ENCODE assay signal across 13 cellular contexts in genomic region chr10:47164800-47165128, GRCh38.
DNase-seq lines count a peak whose midpoint lies in the region; ATAC-seq and TF ChIP-seq lines count a peak whose summit lies in the region.
"Had no signal": no experiment of that assay in that cellular context is flagged by ENCODE, and none has a peak within 500 bp of the region (broad histone marks: within the 10 kb centered on the region; RNA-seq: fewer than 3 reads in every experiment).

No MANE protein-coding gene starts in this region.

- CTCF ChIA-PET in activated CD4-positive, alpha-beta T cell treated with anti-CD3 and anti-CD28 coated beads for 36 hours (lab: Charles Lee), result interaction anchor here (1.4 kb wide), 1 partner anchor 147 kb away, joined by 4 read pairs; no protein-coding TSS in a partner anchor
- CTCF ChIA-PET in activated CD8-positive, alpha-beta T cell treated with anti-CD3 and anti-CD28 coated beads for 36 hours (lab: Charles Lee), result interaction anchor here (1.0 to 3.0 kb wide), 2 partner anchors 12 to 147 kb away, joined by 3 to 10 read pairs; no protein-coding TSS in a partner anchor

- H3K27me3 Mint-ChIP-seq in activated CD4-positive, alpha-beta T cell treated with anti-CD3 and anti-CD28 coated beads for 36 hours, result peaks cover 2% of the 10 kb centered on the region
- H3K27me3 Mint-ChIP-seq in activated CD8-positive, alpha-beta T cell treated with anti-CD3 and anti-CD28 coated beads for 36 hours, result no peaks in the 10 kb centered on the region
- H3K27me3 Mint-ChIP-seq in naive B cell, result peaks cover 16 to 18% (median 17%) of the 10 kb centered on the region in 3 donors

- no peak overlapping the region for H3K4me3 Mint-ChIP-seq in activated CD4-positive, alpha-beta T cell treated with anti-CD3 and anti-CD28 coated beads for 36 hours
- H3K4me3 Mint-ChIP-seq in activated CD8-positive, alpha-beta T cell treated with anti-CD3 and anti-CD28 coated beads for 36 hours, result peak overlapping the region; percentile 69
- H3K4me3 Mint-ChIP-seq in naive B cell, result peak overlapping the region in 7 of 8 donors; percentile 82 to 94 (median 86)

- POLR2A ChIA-PET in activated CD4-positive, alpha-beta T cell treated with anti-CD3 and anti-CD28 coated beads for 36 hours (lab: Charles Lee), result no interaction called here
- POLR2A ChIA-PET in activated CD8-positive, alpha-beta T cell treated with anti-CD3 and anti-CD28 coated beads for 36 hours (lab: Charles Lee), result no interaction called here

- intact Hi-C loops in activated CD4-positive, alpha-beta T cell treated with anti-CD3 and anti-CD28 coated beads for 36 hours (cut with DNase I, micrococcal nuclease), result loop anchor here (5.0 kb wide), 3 partner anchors 93 to 117 kb away; no protein-coding TSS in a partner anchor
- intact Hi-C loops in activated CD8-positive, alpha-beta T cell treated with anti-CD3 and anti-CD28 coated beads for 36 hours (cut with micrococcal nuclease), result no loop called here

- peak overlapping the region; percentile 87 for H3K27ac Mint-ChIP-seq in activated CD4-positive, alpha-beta T cell treated with anti-CD3 and anti-CD28 coated beads for 36 hours
- peak overlapping the region; percentile 89 for H3K27ac Mint-ChIP-seq in activated CD8-positive, alpha-beta T cell treated with anti-CD3 and anti-CD28 coated beads for 36 hours
- H3K27ac Mint-ChIP-seq in naive B cell, result peak overlapping the region in 1 of 6 donors; percentile 47

- no peak for TF ChIP-seq CTCF in activated CD8-positive, alpha-beta T cell treated with anti-CD3 and anti-CD28 coated beads for 36 hours (IDR thresholded peaks at IDR 0.05)
- TF ChIP-seq CTCF in GM10266 (IDR thresholded peaks at IDR 0.05; ENCODE audit: control insufficient read depth, insufficient read depth, low read depth, missing control alignments), result no peak

- H3K36me3 Mint-ChIP-seq in activated CD4-positive, alpha-beta T cell treated with anti-CD3 and anti-CD28 coated beads for 36 hours (ENCODE audit: low read depth), result peaks cover 3% of the 10 kb centered on the region
- peaks cover 8% of the 10 kb centered on the region for H3K36me3 Mint-ChIP-seq in activated CD8-positive, alpha-beta T cell treated with anti-CD3 and anti-CD28 coated beads for 36 hours (ENCODE audit: low read depth)
- H3K36me3 Mint-ChIP-seq in naive B cell, result peaks cover 0 to 4% of the 10 kb centered on the region in 2 donors

- peak; percentile 25 for DNase-seq in activated CD4-positive, alpha-beta T cell treated with anti-CD3 and anti-CD28 coated beads for 36 hours
- DNase-seq in activated CD4-positive, alpha-beta T cell treated with anti-CD3 and anti-CD28 coated beads for 1 hour, result no peak
- DNase-seq in EH (ENCODE audit: low read depth) (peak; percentile 45), naive B cell (no peak), GM10266 (ENCODE audit: extremely low spot score) (no peak), NCI-H146 treated with DMSO at 0.1 percent for 48 hours (lab: John Stamatoyannopoulos, UW; ENCODE audit: unreplicated experiment) (no peak), NCI-H187 (lab: John Stamatoyannopoulos, UW) (no peak)
- no peak for DNase-seq in activated CD8-positive, alpha-beta T cell treated with anti-CD3 and anti-CD28 coated beads for 36 hours
- DNase-seq: heart left ventricle, NCI-H1436 treated with DMSO at 0.1 percent for 48 hours, NCI-H2227 treated with DMSO at 0.1 percent for 48 hours, RPMI8226, transverse colon had no signal

- peaks cover 35% of the 10 kb centered on the region for H3K4me1 Mint-ChIP-seq in activated CD4-positive, alpha-beta T cell treated with anti-CD3 and anti-CD28 coated beads for 36 hours
- peaks cover 34% of the 10 kb centered on the region for H3K4me1 Mint-ChIP-seq in activated CD8-positive, alpha-beta T cell treated with anti-CD3 and anti-CD28 coated beads for 36 hours (ENCODE audit: low read depth)
- H3K4me1 Mint-ChIP-seq in naive B cell, result peaks cover 16 to 23% (median 16%) of the 10 kb centered on the region in 3 donors

- no peaks in the 10 kb centered on the region for H3K9me3 Mint-ChIP-seq in activated CD4-positive, alpha-beta T cell treated with anti-CD3 and anti-CD28 coated beads for 36 hours (ENCODE audit: low read depth)
- H3K9me3 Mint-ChIP-seq in activated CD8-positive, alpha-beta T cell treated with anti-CD3 and anti-CD28 coated beads for 36 hours, result peaks cover 6% of the 10 kb centered on the region
- peaks cover 0 to 13% (median 6%) of the 10 kb centered on the region in 7 donors for H3K9me3 Mint-ChIP-seq in naive B cell

- no peak for ATAC-seq in activated CD4-positive, alpha-beta T cell treated with anti-CD3 and anti-CD28 coated beads for 36 hours
- no peak for ATAC-seq in activated CD8-positive, alpha-beta T cell treated with anti-CD3 and anti-CD28 coated beads for 36 hours
- no peak for ATAC-seq in naive B cell (ENCODE audit: low read depth in 2 of 2)

Comparison
In these comparisons a context has a peak if more than half of its experiments do, and no peak if none do; other contexts are left out.
1. DNase-seq: peak in activated CD4-positive, alpha-beta T cell treated with anti-CD3 and anti-CD28 coated beads for 36 hours (single experiment) and EH (single experiment); none in activated CD4-positive, alpha-beta T cell treated with anti-CD3 and anti-CD28 coated beads for 1 hour (single experiment), activated CD8-positive, alpha-beta T cell treated with anti-CD3 and anti-CD28 coated beads for 36 hours (single experiment), naive B cell (single experiment), GM10266 (single experiment), NCI-H146 treated with DMSO at 0.1 percent for 48 hours (single experiment) and NCI-H187 (0 of 2).